ENCODE assay signal across 31 cellular contexts in the genomic region with DNA sequence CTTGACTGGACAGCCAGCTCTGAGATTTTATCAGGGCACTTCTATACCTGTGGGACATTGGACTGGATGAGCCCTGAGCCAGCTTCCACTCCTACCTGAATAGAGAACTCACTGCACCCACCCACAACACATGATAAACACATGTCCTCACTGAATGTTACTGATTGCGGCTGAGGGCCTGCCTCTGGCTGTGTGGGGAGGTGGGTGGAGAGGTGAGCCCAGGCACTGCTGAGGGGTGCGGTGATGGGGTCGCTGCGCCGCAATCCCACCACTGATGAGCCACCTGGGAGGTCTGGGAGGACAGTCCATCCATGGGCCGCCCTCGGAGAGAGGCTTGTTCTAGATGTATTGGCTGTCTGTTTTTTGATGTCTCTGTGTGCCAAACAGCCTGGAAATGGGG. TPM values are rescaled to one million over a fixed set of nuclear protein-coding genes. Genes with fewer than 3 reads are reported as not detected.
DNase-seq lines count a peak whose midpoint lies in the region; ATAC-seq, FAIRE-seq and TF ChIP-seq lines count a peak whose summit lies in the region.
"Had no signal": no experiment of that assay in that cellular context is flagged by ENCODE, and none has a peak within 500 bp of the region (broad histone marks: within the 10 kb centered on the region; RNA-seq: fewer than 3 reads in every experiment).

No MANE protein-coding gene starts in this region.

- no peak overlapping the region for H3K4me3 Mint-ChIP-seq in chondrocyte (ENCODE audit: unreplicated experiment)
- H3K4me3 Mint-ChIP-seq: activated CD8-positive, alpha-beta T cell treated with anti-CD3 and anti-CD28 coated beads for 36 hours had no signal

- H3K14ac ChIP-seq in neuronal stem cell (ENCODE audit: low read length), result peak overlapping the region; percentile 56

- H4K8ac ChIP-seq in neuronal stem cell (ENCODE audit: low read depth, low read length), result no peak overlapping the region

- H3K79me1 ChIP-seq in neuronal stem cell (ENCODE audit: low read depth, low read length), result no peaks in the 10 kb centered on the region

- H2AK5ac ChIP-seq in neuronal stem cell (ENCODE audit: low read depth, low read length), result no peak overlapping the region

- ATAC-seq in GM18505 (IDR thresholded peaks at IDR 0.05; ENCODE audit: unreplicated experiment), result no peak
- no peak for ATAC-seq in HG03565 (IDR thresholded peaks at IDR 0.05; ENCODE audit: unreplicated experiment)
- ATAC-seq: activated CD8-positive, alpha-beta T cell treated with anti-CD3 and anti-CD28 coated beads for 36 hours; activated naive CD4-positive, alpha-beta T cell treated with anti-CD3 and anti-CD28 coated beads, Interleukin-2, amount 50 U/mL, for 72 hours; heart right ventricle; left cardiac atrium; psoas muscle had no signal

- peak overlapping the region; percentile 17 for H2BK15ac ChIP-seq in neuronal stem cell (ENCODE audit: low read length)

- no peaks in the 10 kb centered on the region for H3K9me3 Mint-ChIP-seq in chondrocyte (ENCODE audit: low read depth)
- H3K9me3 Mint-ChIP-seq: activated CD8-positive, alpha-beta T cell treated with anti-CD3 and anti-CD28 coated beads for 36 hours; activated naive CD4-positive, alpha-beta T cell treated with anti-CD3 and anti-CD28 coated beads, Interleukin-2, amount 50 U/mL, for 72 hours had no signal

- peaks cover 37% of the 10 kb centered on the region for H3K4me1 ChIP-seq in ACC112 (ENCODE audit: control insufficient read depth, insufficient read depth, low read length, unreplicated experiment)
- peaks cover 0 to 18% of the 10 kb centered on the region in 2 donors for H3K4me1 ChIP-seq in neuronal stem cell (ENCODE audit: control insufficient read depth in 2 of 2, insufficient read depth in 1 of 2, low read depth in 1 of 2, low read length in 2 of 2)
- no peaks in the 10 kb centered on the region for H3K4me1 ChIP-seq in BE2C
- H3K4me1 ChIP-seq: psoas muscle, tibial artery had no signal

- TF ChIP-seq CTCF in chondrocyte (IDR thresholded peaks at IDR 0.05), result no peak
- TF ChIP-seq CTCF in BE2C (IDR thresholded peaks at IDR 0.05; ENCODE audit: low read depth, low read length), result no peak

- no peak overlapping the region for H3K9ac ChIP-seq in neuronal stem cell (ENCODE audit: low read depth, low read length, poor library complexity)

- H3K4me1 Mint-ChIP-seq in chondrocyte (ENCODE audit: low read depth), result peaks cover 67% of the 10 kb centered on the region

- no peak overlapping the region for H4K91ac ChIP-seq in neuronal stem cell (ENCODE audit: low read depth, low read length, poor library complexity)

- H3K9me3 ChIP-seq in neuronal stem cell (replicated peaks in 1 of 2; ENCODE audit: control insufficient read depth in 2 of 2, insufficient read depth in 1 of 2, low read depth in 1 of 2, low read length in 2 of 2) (no peaks in the 10 kb centered on the region), BE2C (no peaks in the 10 kb centered on the region)
- H3K9me3 ChIP-seq: colonic mucosa, esophagus muscularis mucosa, heart right ventricle, psoas muscle, stomach, tibial artery had no signal

- peak overlapping the region; percentile 20 for H3K23ac ChIP-seq in neuronal stem cell (ENCODE audit: low read depth, low read length, poor library complexity)

- H3K27me3 Mint-ChIP-seq in chondrocyte (ENCODE audit: low read depth), result no peaks in the 10 kb centered on the region

- H3K27me3 ChIP-seq in ACC112 (ENCODE audit: insufficient read depth, low read length), result no peaks in the 10 kb centered on the region
- peaks cover 0 to 48% (median 1%) of the 10 kb centered on the region in 3 experiments for H3K27me3 ChIP-seq in neuronal stem cell (ENCODE audit: control insufficient read depth in 3 of 3, insufficient read depth in 3 of 3, low read depth in 1 of 3, low read length in 3 of 3)
- no peaks in the 10 kb centered on the region; the same call in 1 of the 2 replicates for H3K27me3 ChIP-seq in BE2C
- H3K27me3 ChIP-seq: colonic mucosa, foreskin keratinocyte, SJSA1 had no signal

- DNase-seq in HTR-8/SVneo (ENCODE audit: insufficient read length, low spot score) (no peak), chondrocyte (ENCODE audit: low spot score) (no peak), neuronal stem cell (ENCODE audit: low spot score) (no peak), foreskin melanocyte (no peak), BE2C (no peak)
- DNase-seq: activated CD4-positive, alpha-beta T cell treated with anti-CD3 and anti-CD28 coated beads for 1 hour; DMS79 treated with DMSO at 0.1 percent for 48 hours; GF-D8; heart right ventricle; left cardiac atrium; NCI-H1105; NCI-H187 treated with DMSO at 0.1 percent for 48 hours; NCI-H2171 treated with DMSO at 0.1 percent for 48 hours; NCI-H524; stimulated activated CD4-positive, alpha-beta T cell treated with anti-CD3 and anti-CD28 coated beads, Interleukin-1b, Interleukin-23, amount 100 ng/mL, for 48 hours; stimulated activated CD8-positive, alpha-beta memory T cell treated with anti-CD3 and anti-CD28 coated beads, Interleukin-4, amount 100 ng/mL, for 48 hours; stomach; T-helper 2 cell; tibial artery had no signal

- TF ChIP-seq POLR2A in GM18505 (IDR thresholded peaks at IDR 0.05; ENCODE audit: borderline replicate concordance, extremely low read depth, insufficient read depth, insufficient read length), result no peak

- no peak overlapping the region for H2AFZ ChIP-seq in ACC112 (ENCODE audit: low read length, unreplicated experiment)
- H2AFZ ChIP-seq in neuronal stem cell (ENCODE audit: low read length), result no peak overlapping the region

- H2BK5ac ChIP-seq in neuronal stem cell (ENCODE audit: low read length), result no peak overlapping the region

- H2BK12ac ChIP-seq in neuronal stem cell (ENCODE audit: low read length), result no peak overlapping the region

- peak; percentile 40 for FAIRE-seq in HTR-8/SVneo (lab: Jason Lieb, UNC)

- H3K36me3 Mint-ChIP-seq in chondrocyte (ENCODE audit: low read depth), result peaks cover 33% of the 10 kb centered on the region

- H3K4ac ChIP-seq in neuronal stem cell (ENCODE audit: low read length), result no peak overlapping the region

- H3K27ac ChIP-seq in ACC112 (ENCODE audit: low read depth, low read length), result peak overlapping the region; percentile 39
- no peak overlapping the region for H3K27ac ChIP-seq in neuronal stem cell (replicated peaks; ENCODE audit: low read length)
- H3K27ac ChIP-seq: C4-2B, colonic mucosa, esophagus muscularis mucosa, foreskin keratinocyte, heart right ventricle, psoas muscle, SJSA1, stomach, tibial artery had no signal

- H3K36me3 ChIP-seq in ACC112 (ENCODE audit: insufficient read depth, low read length) (peaks cover 4% of the 10 kb centered on the region; the same call in 1 of the 2 replicates), neuronal stem cell (replicated peaks in 1 of 2; ENCODE audit: control insufficient read depth in 2 of 2, insufficient read depth in 2 of 2, low read length in 2 of 2) (no peaks in the 10 kb centered on the region), BE2C (no peaks in the 10 kb centered on the region)
- H3K36me3 ChIP-seq: colonic mucosa, heart right ventricle had no signal

- H3K4me3 ChIP-seq in ACC112 (ENCODE audit: low read depth, low read length) (no peak overlapping the region), neuronal stem cell (ENCODE audit: low read length in 2 of 2) (no peak overlapping the region), BE2C (ENCODE audit: low read depth, low read length) (no peak overlapping the region)
- H3K4me3 ChIP-seq: colonic mucosa, esophagus muscularis mucosa, heart right ventricle, psoas muscle, SJSA1, skin epidermis, stomach, tibial artery had no signal

- peak overlapping the region; percentile 71 for H3K18ac ChIP-seq in neuronal stem cell (ENCODE audit: low read length)

- no peak overlapping the region for H3K4me2 ChIP-seq in neuronal stem cell (ENCODE audit: insufficient read depth, low read length, poor library complexity, severe bottlenecking)

- H3K79me2 ChIP-seq in ACC112 (ENCODE audit: control insufficient read depth, insufficient read depth, low read length, unreplicated experiment), result no peaks in the 10 kb centered on the region

- H3K27ac Mint-ChIP-seq in chondrocyte (ENCODE audit: unreplicated experiment), result peak overlapping the region; percentile 82
- H3K27ac Mint-ChIP-seq: activated CD8-positive, alpha-beta T cell treated with anti-CD3 and anti-CD28 coated beads for 36 hours; activated naive CD4-positive, alpha-beta T cell treated with anti-CD3 and anti-CD28 coated beads, Interleukin-2, amount 50 U/mL, for 72 hours had no signal

- WGBS in neuronal stem cell (ENCODE audit: extremely low coverage in 2 of 2, insufficient read length in 2 of 2, insufficient replicate concordance in 1 of 2), 2 donors, result no CpG with 5 or more reads among the region's 7 CpGs

- H2BK120ac ChIP-seq in neuronal stem cell (ENCODE audit: low read depth, low read length), result no peak overlapping the region

RNA-seq across cellular contexts. Expression of gene TMEM92, which starts 5.4 kb away (rescaled TPM):
- total RNA-seq in chondrocyte, result 1.6 to 1.7 TPM (median 1.7 TPM) in 3 replicates
- 5.0 TPM for polyA plus RNA-seq in neuronal stem cell (2013, experiment 1 of 2)
- 5.5 TPM for polyA plus RNA-seq in neuronal stem cell (2013, experiment 2 of 2)
- polyA plus RNA-seq in BE2C (2012; ENCODE audit: insufficient read depth, insufficient read length, low read depth), result not detected
- total RNA-seq: activated CD8-positive, alpha-beta T cell treated with anti-CD3 and anti-CD28 coated beads for 36 hours; heart right ventricle; psoas muscle had no signal
